Comparison of ENCODE assay signal across 7 cellular contexts in the genomic region with DNA sequence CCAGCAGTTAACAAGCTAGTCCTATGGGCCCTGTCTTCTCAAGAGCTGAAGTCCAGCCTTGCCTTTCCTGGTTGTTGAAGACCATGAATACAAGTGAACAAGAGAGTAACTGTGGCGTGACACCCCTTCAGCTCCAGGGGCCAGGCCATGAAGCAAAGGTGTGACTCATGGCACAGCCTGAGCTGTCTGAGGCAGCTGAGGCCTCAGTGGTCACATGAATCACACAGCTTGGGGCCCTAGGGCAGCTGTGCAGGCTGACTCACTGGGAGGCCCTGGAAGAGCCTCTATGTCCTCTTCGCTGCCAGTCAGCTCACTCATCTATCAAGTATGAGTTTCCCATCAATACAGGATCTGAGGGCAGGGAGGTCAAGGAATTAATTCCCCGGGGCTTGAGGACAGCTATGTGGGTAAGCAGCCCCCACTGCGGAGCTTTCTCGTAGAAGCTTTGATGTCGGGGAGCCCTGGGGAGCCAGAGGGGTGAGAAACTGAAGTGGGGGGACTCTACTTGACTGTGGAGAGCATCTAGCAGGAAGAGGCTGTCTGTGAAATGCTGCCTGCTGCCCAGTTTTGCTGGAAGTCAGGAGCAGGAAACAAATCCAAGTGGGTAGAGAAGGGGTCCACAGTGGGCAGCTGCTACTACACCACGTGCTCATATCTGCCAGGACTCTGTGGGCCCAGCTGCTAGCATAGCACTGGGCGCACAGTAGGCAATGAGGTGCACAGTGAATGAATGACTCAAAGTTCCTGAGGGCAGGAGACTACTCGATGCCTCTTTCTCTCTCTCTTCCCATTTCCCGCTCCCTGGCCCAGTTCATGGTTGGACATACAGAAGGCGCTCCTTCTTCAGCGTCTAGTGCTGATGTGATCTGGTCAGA. TPM values are rescaled to one million over a fixed set of nuclear protein-coding genes. Genes with fewer than 3 reads are reported as not detected.
DNase-seq lines count a peak whose midpoint lies in the region; ATAC-seq lines count a peak whose summit lies in the region.

No MANE protein-coding gene starts in this region.

- ATAC-seq in HG03565 (IDR thresholded peaks at IDR 0.05; ENCODE audit: unreplicated experiment) = no peak
- ATAC-seq in HG03521 (IDR thresholded peaks at IDR 0.05; ENCODE audit: unreplicated experiment) = no peak

- DNase-seq in HT1080 (ENCODE audit: low read depth) = peak; percentile 100
- peak; percentile 31 for DNase-seq in activated CD4-positive, CD25-positive, alpha-beta regulatory T cell treated with anti-CD3 and anti-CD28 coated beads, Interleukin-2, amount 50 U/mL, for 16 hours (ENCODE audit: low read depth, low spot score)
- peak; percentile 95 for DNase-seq in dedifferentiated amniotic fluid mesenchymal stem cell (ENCODE audit: extremely low spot score)
- DNase-seq in pons (ENCODE audit: low spot score) = peak; percentile 23
- no peak for DNase-seq in DMS79 treated with DMSO at 0.1 percent for 48 hours (lab: John Stamatoyannopoulos, UW)

RNA-seq across cellular contexts. Expression of gene FAM83C, which starts 13.7 kb away (rescaled TPM):
- not detected in 2 replicates for total RNA-seq in HT1080 (2014; rRNA removed; shearing (Covaris generic))
- 0.02 TPM in 1 of 2 replicates, not detected in the other for polyA plus RNA-seq in HT1080 (2015; cell fraction: cytosol; rRNA removed)
- 0.05 TPM in 1 of 2 replicates, not detected in the other for polyA plus RNA-seq in HT1080 (2015; cell fraction: nucleus; rRNA removed)

RNA-seq across cellular contexts. Expression of gene EIF6, which starts 21.3 kb away (rescaled TPM):
- total RNA-seq in HT1080 (2014; rRNA removed; shearing (Covaris generic)) = 516 and 620 TPM in 2 replicates
- 246 and 320 TPM in 2 replicates for polyA plus RNA-seq in HT1080 (2015; cell fraction: cytosol; rRNA removed)
- 273 and 299 TPM in 2 replicates for polyA plus RNA-seq in HT1080 (2015; cell fraction: nucleus; rRNA removed)

RNA-seq across cellular contexts. Expression of gene MMP24OS, which starts 28.0 kb away (rescaled TPM):
- 26.4 and 38.1 TPM in 2 replicates for total RNA-seq in HT1080 (2014; rRNA removed; shearing (Covaris generic))
- 48.7 and 61.6 TPM in 2 replicates for polyA plus RNA-seq in HT1080 (2015; cell fraction: cytosol; rRNA removed)
- 43.3 and 52.6 TPM in 2 replicates for polyA plus RNA-seq in HT1080 (2015; cell fraction: nucleus; rRNA removed)
